ENCODE assay signal across 8 cellular contexts in the genomic region with DNA sequence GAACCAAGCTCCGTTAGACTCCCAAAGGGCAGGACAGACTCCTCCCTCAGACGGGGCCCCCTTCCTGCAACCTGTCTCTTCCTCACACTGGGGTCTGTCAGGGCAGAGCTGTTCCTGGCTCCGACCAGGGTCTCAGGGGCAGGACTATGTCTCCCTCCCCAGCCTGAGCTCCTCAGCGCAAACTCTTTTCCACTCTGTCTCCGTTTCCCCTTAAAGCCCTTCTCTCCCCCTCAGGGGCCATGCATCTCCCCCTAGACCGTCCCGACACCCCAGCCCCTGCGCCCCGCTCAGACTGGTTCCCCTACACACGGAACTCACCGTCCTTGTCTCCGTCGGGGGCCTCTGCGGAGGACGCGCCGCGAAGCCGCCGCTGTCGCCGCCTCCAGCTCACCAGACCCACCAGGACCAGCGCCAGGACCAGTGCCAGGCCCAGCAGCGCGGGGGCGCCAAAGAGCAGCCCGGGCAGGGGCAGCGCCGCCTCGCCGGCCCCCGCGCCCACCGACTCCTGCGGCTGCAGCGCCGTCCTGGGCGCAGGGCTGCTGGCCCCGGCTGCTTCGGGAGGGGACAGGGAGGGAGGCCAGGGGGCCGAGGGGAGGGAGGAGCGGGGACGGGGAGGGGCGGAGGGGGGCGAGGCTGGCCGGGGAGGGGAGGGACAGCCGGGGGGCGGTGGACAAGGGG. TPM values are rescaled to one million over a fixed set of nuclear protein-coding genes. Genes with fewer than 3 reads are reported as not detected.
DNase-seq lines count a peak whose midpoint lies in the region; ATAC-seq and TF ChIP-seq lines count a peak whose summit lies in the region.

No MANE protein-coding gene starts in this region.

- no peaks in the 10 kb centered on the region for H3K9me2 ChIP-seq in SK-N-SH

- H3K4me1 Mint-ChIP-seq in activated naive CD8-positive, alpha-beta T cell treated with anti-CD3 and anti-CD28 coated beads for 36 hours, result peaks cover 20% of the 10 kb centered on the region

- peaks cover 3% of the 10 kb centered on the region for H3K36me3 Mint-ChIP-seq in activated naive CD8-positive, alpha-beta T cell treated with anti-CD3 and anti-CD28 coated beads for 36 hours

- H3K79me2 ChIP-seq in SK-N-SH (ENCODE audit: insufficient read depth), result no peaks in the 10 kb centered on the region

- TF ChIP-seq RAD21 in SK-N-SH (IDR thresholded peaks at IDR 0.05; ENCODE audit: low read length), result no peak

- H3K9me3 ChIP-seq in SK-N-SH (no peaks in the 10 kb centered on the region), iPS-15b (ENCODE audit: control insufficient read depth, insufficient read depth, low read length) (no peaks in the 10 kb centered on the region)

- no peak for TF ChIP-seq EP300 in SK-N-SH (IDR thresholded peaks at IDR 0.05; ENCODE audit: borderline replicate concordance in 1 of 2, low read depth in 1 of 2, low read length in 1 of 2)

- peak; percentile 32 for ATAC-seq in HG03108 (IDR thresholded peaks at IDR 0.05; ENCODE audit: unreplicated experiment)
- no peak for ATAC-seq in HG02623 (IDR thresholded peaks at IDR 0.05; ENCODE audit: unreplicated experiment)
- ATAC-seq in HG02870 (IDR thresholded peaks at IDR 0.05; ENCODE audit: unreplicated experiment), result no peak

- peak overlapping the region; percentile 78 for H3K4me3 Mint-ChIP-seq in activated naive CD8-positive, alpha-beta T cell treated with anti-CD3 and anti-CD28 coated beads for 36 hours

- H3K4me3 ChIP-seq in SK-N-SH (ENCODE audit: low read depth in 2 of 2, low read length in 1 of 2), result no peak overlapping the region
- peak overlapping the region; percentile 32 for H3K4me3 ChIP-seq in iPS-15b (ENCODE audit: low read depth, low read length)

- no peaks in the 10 kb centered on the region for H3K27me3 ChIP-seq in SK-N-SH (ENCODE audit: insufficient read depth)
- H3K27me3 ChIP-seq in iPS-15b (ENCODE audit: control insufficient read depth, insufficient read depth, low read length), result peaks cover 36% of the 10 kb centered on the region

- DNase-seq in SK-N-SH, result peak; percentile 70
- DNase-seq in activated naive CD8-positive, alpha-beta T cell treated with anti-CD3 and anti-CD28 coated beads for 36 hours, result peak; percentile 86
- DNase-seq in stimulated activated CD4-positive, alpha-beta T cell treated with anti-CD3 and anti-CD28 coated beads, Interleukin-1b, Interleukin-23, amount 100 ng/mL, for 24 hours (ENCODE audit: low read depth in 4 of 4, low spot score in 1 of 4), result peak; percentile 54 to 65 (median 60)

- H3F3A ChIP-seq in SK-N-SH (replicated peaks; ENCODE audit: insufficient read depth), result no peaks in the 10 kb centered on the region

- H3K9ac ChIP-seq in SK-N-SH (no peak overlapping the region), iPS-15b (ENCODE audit: low read depth, low read length) (no peak overlapping the region)

- H3K27ac ChIP-seq in SK-N-SH (ENCODE audit: low read depth in 2 of 2, low read length in 1 of 2), result no peak overlapping the region

- TF ChIP-seq CTCF in GM12874 (IDR thresholded peaks at IDR 0.05; ENCODE audit: insufficient read depth, low read depth, low read length), result peak; percentile 92
- TF ChIP-seq CTCF in SK-N-SH (IDR thresholded peaks at IDR 0.05), result peak; percentile 43

- CTCF ChIA-PET in SK-N-SH (lab: Yijun Ruan, JAX), result interaction anchor here (0.9 to 1.5 kb wide), 8 partner anchors 9 to 519 kb away, joined by 3 to 6 read pairs (median 3); a partner anchor contains a TSS

- H2AFZ ChIP-seq in SK-N-SH (ENCODE audit: low read depth), result no peak overlapping the region

- H3K36me3 ChIP-seq in SK-N-SH (replicated peaks in 1 of 2; ENCODE audit: control insufficient read depth in 1 of 2, insufficient read depth in 2 of 2, low read length in 1 of 2) (no peaks in the 10 kb centered on the region), iPS-15b (ENCODE audit: control insufficient read depth, insufficient read depth, low read length) (no peaks in the 10 kb centered on the region)

- H3K27me3 Mint-ChIP-seq in activated naive CD8-positive, alpha-beta T cell treated with anti-CD3 and anti-CD28 coated beads for 36 hours, result peaks cover 18% of the 10 kb centered on the region

- WGBS in SK-N-SH (ENCODE audit: low lambda C conversion rate), result 37% methylated on average over 12 of the region's 48 CpGs

- peak overlapping the region; percentile 42 for H3K27ac Mint-ChIP-seq in activated naive CD8-positive, alpha-beta T cell treated with anti-CD3 and anti-CD28 coated beads for 36 hours

- H3K4me2 ChIP-seq in SK-N-SH, result no peak overlapping the region

- no peaks in the 10 kb centered on the region for H3K9me3 Mint-ChIP-seq in activated naive CD8-positive, alpha-beta T cell treated with anti-CD3 and anti-CD28 coated beads for 36 hours

- POLR2A ChIA-PET in SK-N-SH (lab: Yijun Ruan, JAX), result no interaction called here

- H4K20me1 ChIP-seq in SK-N-SH (ENCODE audit: insufficient read depth), result no peaks in the 10 kb centered on the region

- H3K4me1 ChIP-seq in SK-N-SH (ENCODE audit: control insufficient read depth in 1 of 2, insufficient read depth in 2 of 2, low read depth in 1 of 2, low read length in 1 of 2), result no peaks in the 10 kb centered on the region; a peak in 1 of 4 replicates
- no peaks in the 10 kb centered on the region for H3K4me1 ChIP-seq in iPS-15b (ENCODE audit: control insufficient read depth, insufficient read depth, low read length)

TF ChIP-seq in SK-N-SH, 30 proteins besides CTCF, POLR2A, EP300 and RAD21:
- TF ChIP-seq ELF1 (IDR thresholded peaks at IDR 0.05), result no peak
- TF ChIP-seq, protein P1, sequence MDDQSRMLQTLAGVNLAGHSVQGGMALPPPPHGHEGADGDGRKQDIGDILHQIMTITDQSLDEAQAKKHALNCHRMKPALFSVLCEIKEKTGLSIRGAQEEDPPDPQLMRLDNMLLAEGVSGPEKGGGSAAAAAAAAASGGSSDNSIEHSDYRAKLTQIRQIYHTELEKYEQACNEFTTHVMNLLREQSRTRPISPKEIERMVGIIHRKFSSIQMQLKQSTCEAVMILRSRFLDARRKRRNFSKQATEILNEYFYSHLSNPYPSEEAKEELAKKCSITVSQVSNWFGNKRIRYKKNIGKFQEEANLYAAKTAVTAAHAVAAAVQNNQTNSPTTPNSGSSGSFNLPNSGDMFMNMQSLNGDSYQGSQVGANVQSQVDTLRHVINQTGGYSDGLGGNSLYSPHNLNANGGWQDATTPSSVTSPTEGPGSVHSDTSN (IDR thresholded peaks at IDR 0.05), result no peak
- TF ChIP-seq GABPA (IDR thresholded peaks at IDR 0.05; ENCODE audit: low read depth), result no peak
- TF ChIP-seq, protein P2, sequence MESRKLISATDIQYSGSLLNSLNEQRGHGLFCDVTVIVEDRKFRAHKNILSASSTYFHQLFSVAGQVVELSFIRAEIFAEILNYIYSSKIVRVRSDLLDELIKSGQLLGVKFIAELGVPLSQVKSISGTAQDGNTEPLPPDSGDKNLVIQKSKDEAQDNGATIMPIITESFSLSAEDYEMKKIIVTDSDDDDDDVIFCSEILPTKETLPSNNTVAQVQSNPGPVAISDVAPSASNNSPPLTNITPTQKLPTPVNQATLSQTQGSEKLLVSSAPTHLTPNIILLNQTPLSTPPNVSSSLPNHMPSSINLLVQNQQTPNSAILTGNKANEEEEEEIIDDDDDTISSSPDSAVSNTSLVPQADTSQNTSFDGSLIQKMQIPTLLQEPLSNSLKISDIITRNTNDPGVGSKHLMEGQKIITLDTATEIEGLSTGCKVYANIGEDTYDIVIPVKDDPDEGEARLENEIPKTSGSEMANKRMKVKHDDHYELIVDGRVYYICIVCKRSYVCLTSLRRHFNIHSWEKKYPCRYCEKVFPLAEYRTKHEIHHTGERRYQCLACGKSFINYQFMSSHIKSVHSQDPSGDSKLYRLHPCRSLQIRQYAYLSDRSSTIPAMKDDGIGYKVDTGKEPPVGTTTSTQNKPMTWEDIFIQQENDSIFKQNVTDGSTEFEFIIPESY (IDR thresholded peaks at IDR 0.05; ENCODE audit: borderline replicate concordance, low read depth), result no peak
- no peak for TF ChIP-seq RFX5 (IDR thresholded peaks at IDR 0.05; ENCODE audit: low read length)
- TF ChIP-seq, protein P3, sequence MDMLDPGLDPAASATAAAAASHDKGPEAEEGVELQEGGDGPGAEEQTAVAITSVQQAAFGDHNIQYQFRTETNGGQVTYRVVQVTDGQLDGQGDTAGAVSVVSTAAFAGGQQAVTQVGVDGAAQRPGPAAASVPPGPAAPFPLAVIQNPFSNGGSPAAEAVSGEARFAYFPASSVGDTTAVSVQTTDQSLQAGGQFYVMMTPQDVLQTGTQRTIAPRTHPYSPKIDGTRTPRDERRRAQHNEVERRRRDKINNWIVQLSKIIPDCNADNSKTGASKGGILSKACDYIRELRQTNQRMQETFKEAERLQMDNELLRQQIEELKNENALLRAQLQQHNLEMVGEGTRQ (IDR thresholded peaks at IDR 0.05; ENCODE audit: borderline replicate concordance, low read depth, low read length), result no peak
- TF ChIP-seq TAF1 (IDR thresholded peaks at IDR 0.05; ENCODE audit: borderline replicate concordance, low read depth, low read length), result no peak
- no peak for TF ChIP-seq MEF2A (IDR thresholded peaks at IDR 0.05; ENCODE audit: borderline replicate concordance, low read depth)

RNA-seq across cellular contexts. Expression of a gene that starts 0.7 kb away (rescaled TPM):
- 0.10 and 0.12 TPM in 2 replicates for polyA plus RNA-seq in SK-N-SH (2012; rRNA removed)
- 0.03 TPM in 1 of 2 replicates, not detected in the other for polyA plus RNA-seq in SK-N-SH (2012; cell fraction: cytosol; rRNA removed)
- polyA plus RNA-seq in SK-N-SH (2012; cell fraction: nucleus; rRNA removed), result 1.3 and 1.9 TPM in 2 replicates
- total RNA-seq in activated naive CD8-positive, alpha-beta T cell treated with anti-CD3 and anti-CD28 coated beads for 36 hours, result 1 to 10 TPM; 2.2 to 2.3 TPM

RNA-seq across cellular contexts. Expression of a gene that starts 11.0 kb away (rescaled TPM):
- not detected in 2 replicates for polyA plus RNA-seq in SK-N-SH (2012; rRNA removed)
- polyA plus RNA-seq in SK-N-SH (2012; cell fraction: cytosol; rRNA removed), result not detected in 2 replicates
- polyA plus RNA-seq in SK-N-SH (2012; cell fraction: nucleus; rRNA removed), result not detected in 2 replicates
- under 1 TPM; 0.56 to 0.68 TPM for total RNA-seq in activated naive CD8-positive, alpha-beta T cell treated with anti-CD3 and anti-CD28 coated beads for 36 hours

RNA-seq across cellular contexts. Expression of a gene that starts 21.0 kb away (rescaled TPM):
- 8.1 and 15.6 TPM in 2 replicates for polyA plus RNA-seq in SK-N-SH (2012; rRNA removed)
- 4.9 and 8.5 TPM in 2 replicates for polyA plus RNA-seq in SK-N-SH (2012; cell fraction: cytosol; rRNA removed)
- 12.6 and 17.3 TPM in 2 replicates for polyA plus RNA-seq in SK-N-SH (2012; cell fraction: nucleus; rRNA removed)
- 10 to 100 TPM; 70.5 to 76.5 TPM for total RNA-seq in activated naive CD8-positive, alpha-beta T cell treated with anti-CD3 and anti-CD28 coated beads for 36 hours

RNA-seq across cellular contexts. Expression of a gene that starts 43.3 kb away (rescaled TPM):
- polyA plus RNA-seq in SK-N-SH (2012; rRNA removed), result 0.35 and 0.89 TPM in 2 replicates
- 0.62 and 1.1 TPM in 2 replicates for polyA plus RNA-seq in SK-N-SH (2012; cell fraction: cytosol; rRNA removed)
- 0.34 and 0.37 TPM in 2 replicates for polyA plus RNA-seq in SK-N-SH (2012; cell fraction: nucleus; rRNA removed)
- total RNA-seq in activated naive CD8-positive, alpha-beta T cell treated with anti-CD3 and anti-CD28 coated beads for 36 hours, result under 1 TPM; 0.27 to 0.38 TPM
